ENCODE assay signal across 8 cellular contexts in genomic region chr6:149749594-149750135, GRCh38. TPM values are rescaled to one million over a fixed set of nuclear protein-coding genes. Genes with fewer than 3 reads are reported as not detected.
DNase-seq lines count a peak whose midpoint lies in the region; ATAC-seq and TF ChIP-seq lines count a peak whose summit lies in the region.

TSS of gene PCMT1 (plus strand) at chr6:149749741. CDS start at chr6:149749902, 161 bp downstream.

- H3K4me1 Mint-ChIP-seq in activated B cell treated with CpG ODN at 0.5 μM for 24 hours, result peaks cover 29% of the 10 kb centered on the region

- DNase-seq in AG08395 (ENCODE audit: low spot score) (peak; percentile 97), NCI-H2227 treated with DMSO at 0.1 percent for 48 hours (lab: John Stamatoyannopoulos, UW) (peak; percentile 77), activated B cell treated with CpG ODN at 0.5 μM for 24 hours (peak; percentile 97), caudate nucleus (lab: John Stamatoyannopoulos, UW) (peak in 60 of 61 donors; percentile 20 to 94 (median 80)), inferior parietal cortex (ENCODE audit: extremely low spot score) (peak; percentile 93)
- DNase-seq in stimulated activated CD4-positive, alpha-beta T cell treated with anti-CD3 and anti-CD28 coated beads, Interleukin-12 subunit alpha, Interleukin-12 subunit beta, amount 100 ng/mL, for 24 hours (ENCODE audit: low read depth in 2 of 2), result peak; percentile 81 to 82

- H3K27ac ChIP-seq in caudate nucleus (ENCODE audit: low read depth, low read length), result peak within 1 kb of the TSS; percentile 88

- peaks cover 10% of the 10 kb centered on the region for H3K36me3 Mint-ChIP-seq in activated B cell treated with CpG ODN at 0.5 μM for 24 hours (ENCODE audit: low read depth)

- peak within 1 kb of the TSS; percentile 88 for H3K27ac Mint-ChIP-seq in activated B cell treated with CpG ODN at 0.5 μM for 24 hours

- ATAC-seq in GM18907 (IDR thresholded peaks at IDR 0.05; ENCODE audit: unreplicated experiment), result peak; percentile 88
- peak; percentile 83 for ATAC-seq in HG03139 (IDR thresholded peaks at IDR 0.05; ENCODE audit: unreplicated experiment)
- ATAC-seq in activated B cell treated with CpG ODN at 0.5 μM for 24 hours (ENCODE audit: low read depth), result peak; percentile 87

- intact Hi-C loops in activated B cell treated with CpG ODN at 0.5 μM for 24 hours (cut with micrococcal nuclease), result loop anchor here (1.0 to 5.0 kb wide), 3 partner anchors 12 to 432 kb away; partner anchors contain the start of genes GINM1 and TAB2

- POLR2A ChIA-PET in activated B cell treated with CpG ODN at 0.5 μM for 24 hours (lab: Charles Lee), result interaction anchor here (0.6 to 5.5 kb wide), 7 partner anchors 14 to 1506 kb away, joined by 3 to 55 read pairs (median 3); partner anchors contain the start of genes LATS1 and PPIL4

- no peaks in the 10 kb centered on the region for H3K27me3 Mint-ChIP-seq in activated B cell treated with CpG ODN at 0.5 μM for 24 hours

- H3K9me3 Mint-ChIP-seq in activated B cell treated with CpG ODN at 0.5 μM for 24 hours, result no peaks in the 10 kb centered on the region

- CTCF ChIA-PET in activated B cell treated with CpG ODN at 0.5 μM for 24 hours (lab: Charles Lee), result no interaction called here

- TF ChIP-seq CTCF in activated B cell treated with CpG ODN at 0.5 μM for 24 hours (IDR thresholded peaks at IDR 0.05), result no peak

- peak within 1 kb of the TSS; percentile 88 for H3K4me3 Mint-ChIP-seq in activated B cell treated with CpG ODN at 0.5 μM for 24 hours

RNA-seq across cellular contexts. Expression of gene PCMT1, which starts in this region (rescaled TPM):
- 44.9 and 50.8 TPM in 2 replicates for total RNA-seq in activated B cell treated with CpG ODN at 0.5 μM for 24 hours

Comparison
In these comparisons a context has a peak if more than half of its experiments do, and no peak if none do; other contexts are left out.
1. Peak in every context shown above with its lines: DNase-seq, ATAC-seq and H3K27ac ChIP-seq.